10 cellular contexts compared by ENCODE assay signal in the genomic region with DNA sequence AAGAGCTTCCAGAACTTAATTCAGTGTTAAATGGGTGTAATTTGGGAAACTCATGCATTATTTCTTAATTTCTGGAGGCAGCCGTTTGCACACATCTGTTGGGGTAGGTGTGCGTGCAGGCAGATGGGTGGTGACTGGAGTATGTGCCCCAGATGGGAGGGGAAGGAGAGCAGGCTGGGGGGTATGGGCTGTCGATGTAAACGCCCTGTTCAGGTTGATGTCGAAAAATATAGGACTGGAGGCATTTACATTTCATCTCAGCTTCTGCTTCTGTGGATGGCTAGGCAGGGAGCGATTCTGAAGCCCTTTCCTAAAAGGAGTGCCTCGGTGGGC. TPM values are rescaled to one million over a fixed set of nuclear protein-coding genes. Genes with fewer than 3 reads are reported as not detected.
A peak's percentile ranks its signal among the peaks of the same experiment; 100 is the strongest.
DNase-seq lines count a peak whose midpoint lies in the region; ATAC-seq, FAIRE-seq and TF ChIP-seq lines count a peak whose summit lies in the region.
"Had no signal": no experiment of that assay in that cellular context is flagged by ENCODE, and none has a peak within 500 bp of the region (broad histone marks: within the 10 kb centered on the region; RNA-seq: fewer than 3 reads in every experiment).

No MANE protein-coding gene starts in this region.

- no peaks in the 10 kb centered on the region for H3K27me3 ChIP-seq in PC-3 (ENCODE audit: low read length)
- peaks cover 18 to 25% of the 10 kb centered on the region in 2 experiments for H3K27me3 ChIP-seq in endothelial cell of umbilical vein (ENCODE audit: control insufficient read depth in 2 of 2, insufficient read depth in 2 of 2, low read length in 2 of 2)
- H3K27me3 ChIP-seq in parathyroid adenoma (ENCODE audit: control insufficient read depth, insufficient read depth, low read length): no peaks in the 10 kb centered on the region

- H3K9me3 Mint-ChIP-seq in CD14-positive monocyte: peaks cover 0 to 6% (median 1%) of the 10 kb centered on the region in 7 donors

- H3K27me3 Mint-ChIP-seq in CD14-positive monocyte (ENCODE audit: low read depth in 3 of 3): peaks cover 38 to 69% (median 53%) of the 10 kb centered on the region in 3 donors

- H4K20me1 ChIP-seq in PC-3 (ENCODE audit: low read length) (no peaks in the 10 kb centered on the region), endothelial cell of umbilical vein (replicated peaks; ENCODE audit: control insufficient read depth, extremely low read depth, insufficient read depth, low read length) (no peaks in the 10 kb centered on the region)

- H3K27ac ChIP-seq in PC-3 (ENCODE audit: low read length): no peak overlapping the region
- H3K27ac ChIP-seq in endothelial cell of umbilical vein (ENCODE audit: insufficient read depth, low read depth, low read length): no peak overlapping the region
- no peak overlapping the region for H3K27ac ChIP-seq in parathyroid adenoma

- H3K4me1 ChIP-seq in PC-3 (ENCODE audit: insufficient read depth, low read length) (peaks cover 15% of the 10 kb centered on the region; the same call in 1 of the 2 replicates), endothelial cell of umbilical vein (ENCODE audit: control insufficient read depth, extremely low read depth, insufficient read depth, low read length) (no peaks in the 10 kb centered on the region), parathyroid adenoma (no peaks in the 10 kb centered on the region)

- no peaks in the 10 kb centered on the region for H3K36me3 Mint-ChIP-seq in CD14-positive monocyte

- dilution Hi-C loops in endothelial cell of umbilical vein (cut with MboI; ENCODE audit: extremely low pct_ligation_motif_present, low sequenced_read_pairs): no loop called here

- no peak for ATAC-seq in PC-3
- no peak for ATAC-seq in HG02884 (IDR thresholded peaks at IDR 0.05; ENCODE audit: unreplicated experiment)
- ATAC-seq in esophagus mucosa: no peak
- ATAC-seq: activated CD4-positive, alpha-beta T cell treated with anti-CD3 and anti-CD28 coated beads for 36 hours had no signal

- CTCF ChIA-PET in PC-3 (lab: Charles Lee): interaction anchor here (1.0 kb wide), 1 partner anchor 241 kb away, joined by 3 read pairs; no protein-coding TSS in a partner anchor
- CTCF ChIA-PET in endothelial cell of umbilical vein (lab: Charles Lee): interaction anchor here (0.7 to 2.2 kb wide), 12 partner anchors 10 to 333 kb away, joined by 3 to 14 read pairs (median 4); no protein-coding TSS in a partner anchor

- H3K9me2 ChIP-seq in PC-3 (replicated peaks; ENCODE audit: low read length): no peaks in the 10 kb centered on the region

- H3K4me1 Mint-ChIP-seq in CD14-positive monocyte: peaks cover 26% of the 10 kb centered on the region

- H3K79me2 ChIP-seq in PC-3 (ENCODE audit: low read length) (no peaks in the 10 kb centered on the region), endothelial cell of umbilical vein (ENCODE audit: control insufficient read depth, insufficient read depth, low read length) (no peaks in the 10 kb centered on the region), parathyroid adenoma (no peaks in the 10 kb centered on the region)

- BruUV-seq in PC-3 (replicated peaks; lab: Mats Ljungman, UMichigan) (no TSS peak), endothelial cell of umbilical vein (replicated peaks; lab: Mats Ljungman, UMichigan) (no TSS peak)

- TF ChIP-seq CTCF in CD14-positive monocyte (IDR thresholded peaks at IDR 0.05) (no peak), PC-3 (conservative IDR thresholded peaks at IDR 0.05; ENCODE audit: low read depth, low read length) (no peak), endothelial cell of umbilical vein (IDR thresholded peaks at IDR 0.05; ENCODE audit: extremely low read depth in 1 of 2, insufficient read depth in 1 of 2, low read depth in 1 of 2, low read length in 2 of 2) (no peak), parathyroid adenoma (IDR thresholded peaks at IDR 0.05) (no peak)

- H3F3A ChIP-seq in PC-3 (ENCODE audit: low read length, unreplicated experiment): no peaks in the 10 kb centered on the region

- peak overlapping the region in 1 of 7 donors; percentile 40 for H3K27ac Mint-ChIP-seq in CD14-positive monocyte
- H3K27ac Mint-ChIP-seq: activated CD4-positive, alpha-beta T cell treated with anti-CD3 and anti-CD28 coated beads for 36 hours had no signal

- no peaks in the 10 kb centered on the region for H3K36me3 ChIP-seq in PC-3 (ENCODE audit: low read depth, low read length)
- no peaks in the 10 kb centered on the region for H3K36me3 ChIP-seq in endothelial cell of umbilical vein (ENCODE audit: control insufficient read depth in 2 of 2, extremely low read depth in 1 of 2, insufficient read depth in 2 of 2, low read length in 2 of 2)
- H3K36me3 ChIP-seq in parathyroid adenoma (ENCODE audit: control insufficient read depth, insufficient read depth, low read length): no peaks in the 10 kb centered on the region

- H3K9ac ChIP-seq in PC-3 (ENCODE audit: low read length) (peak overlapping the region; percentile 69), endothelial cell of umbilical vein (replicated peaks; ENCODE audit: extremely low read depth, insufficient read depth, low read length) (peak overlapping the region; percentile 44), parathyroid adenoma (no peak overlapping the region)

- H3K4me2 ChIP-seq in PC-3 (ENCODE audit: low read length): peak overlapping the region; percentile 83
- H3K4me2 ChIP-seq in endothelial cell of umbilical vein (ENCODE audit: insufficient read depth, low read length): peak overlapping the region; percentile 96
- H3K4me2 ChIP-seq in parathyroid adenoma (ENCODE audit: low read length): peak overlapping the region; percentile 36

- H3K4me3 Mint-ChIP-seq in CD14-positive monocyte: peak overlapping the region; percentile 80 to 97

- H3K4me3 ChIP-seq in PC-3 (ENCODE audit: low read length) (peak overlapping the region; percentile 91), endothelial cell of umbilical vein (replicated peaks in 1 of 3; ENCODE audit: insufficient read depth in 1 of 3, low read depth in 1 of 3, low read length in 3 of 3) (peak overlapping the region in 2 of 3 experiments; percentile 42 to 84), parathyroid adenoma (ENCODE audit: low read depth, low read length) (peak overlapping the region; percentile 25)

- POLR2A ChIA-PET in PC-3 (lab: Charles Lee; ENCODE audit: unreplicated experiment) (interaction anchor here (0.9 kb wide), 1 partner anchor 17 kb away, joined by 3 read pairs; no protein-coding TSS in a partner anchor), endothelial cell of umbilical vein (lab: Charles Lee) (interaction anchor here (0.8 kb wide), 1 partner anchor 20 kb away, joined by 3 read pairs; no protein-coding TSS in a partner anchor)

- intact Hi-C loops in CD14-positive monocyte (cut with micrococcal nuclease) (no loop called here), PC-3 (cut with micrococcal nuclease) (no loop called here), endothelial cell of umbilical vein (cut with micrococcal nuclease) (loop anchor here (5.0 kb wide), 1 partner anchor 334 kb away; no protein-coding TSS in a partner anchor)

- DNase-seq in CD14-positive monocyte (ENCODE audit: low spot score): no peak
- DNase-seq in PC-3: no peak
- no peak for DNase-seq in endothelial cell of umbilical vein (ENCODE audit: low read depth, low spot score)
- no peak for DNase-seq in NCI-H2081 (lab: John Stamatoyannopoulos, UW)
- DNase-seq in COLO668 (lab: John Stamatoyannopoulos, UW; ENCODE audit: unreplicated experiment): no peak
- DNase-seq: activated CD4-positive, alpha-beta T cell treated with anti-CD3 and anti-CD28 coated beads for 36 hours; NCI-H345 had no signal

- H3K9me1 ChIP-seq in endothelial cell of umbilical vein (replicated peaks; ENCODE audit: control insufficient read depth, extremely low read depth, insufficient read depth, low read length): no peaks in the 10 kb centered on the region

- no peak for TF ChIP-seq POLR2A in endothelial cell of umbilical vein (IDR thresholded peaks at IDR 0.05; ENCODE audit: low read depth, low read length)

- peak; percentile 8 for FAIRE-seq in endothelial cell of umbilical vein (lab: Jason Lieb, UNC)

- H3K9me3 ChIP-seq in PC-3 (ENCODE audit: low read length): no peaks in the 10 kb centered on the region
- H3K9me3 ChIP-seq in endothelial cell of umbilical vein (replicated peaks; ENCODE audit: control insufficient read depth, insufficient read depth, low read length): no peaks in the 10 kb centered on the region
- H3K9me3 ChIP-seq in parathyroid adenoma (ENCODE audit: control insufficient read depth, low read length): no peaks in the 10 kb centered on the region

- H2AFZ ChIP-seq in PC-3 (ENCODE audit: low read length) (peak overlapping the region; percentile 85), endothelial cell of umbilical vein (ENCODE audit: low read depth, low read length) (peak overlapping the region; percentile 44), parathyroid adenoma (no peak overlapping the region)

TF ChIP-seq in endothelial cell of umbilical vein, 7 proteins besides CTCF, POLR2A, EP300 and RAD21:
- TF ChIP-seq POLR2AphosphoS5 (IDR thresholded peaks at IDR 0.05; ENCODE audit: insufficient read depth, low read depth, low read length) (no peak), JUN (IDR thresholded peaks at IDR 0.05; ENCODE audit: borderline replicate concordance, insufficient read depth, insufficient read length, low read depth) (no peak), GATA2 (IDR thresholded peaks at IDR 0.05; ENCODE audit: insufficient read depth, insufficient read length, low read depth, low read length) (no peak), EZH2 (IDR thresholded peaks at IDR 0.05; ENCODE audit: borderline replicate concordance, low read depth, low read length, severe bottlenecking) (no peak), MYC (IDR thresholded peaks at IDR 0.05; ENCODE audit: low read depth, low read length) (no peak), FOS (IDR thresholded peaks at IDR 0.05; ENCODE audit: borderline replicate concordance, insufficient read depth, low read length) (no peak)
- TF ChIP-seq, protein P1, sequence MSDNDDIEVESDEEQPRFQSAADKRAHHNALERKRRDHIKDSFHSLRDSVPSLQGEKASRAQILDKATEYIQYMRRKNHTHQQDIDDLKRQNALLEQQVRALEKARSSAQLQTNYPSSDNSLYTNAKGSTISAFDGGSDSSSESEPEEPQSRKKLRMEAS (IDR thresholded peaks at IDR 0.05; ENCODE audit: insufficient read depth, insufficient read length): no peak
TF ChIP-seq in endothelial cell of umbilical vein: peak in this region for 0.

RNA-seq across cellular contexts. Expression of a gene that starts 13.8 kb away (rescaled TPM):
- polyA plus RNA-seq in CD14-positive monocyte (not detected), endothelial cell of umbilical vein (0.01 TPM in 1 of 2 replicates, not detected in the other)
- total RNA-seq in PC-3 (2014; rRNA removed) (1.1 and 2.2 TPM in 2 replicates), endothelial cell of umbilical vein (0.07 and 0.09 TPM in 2 replicates), esophagus mucosa (0.08 TPM)
- 0.01 and 0.03 TPM in 2 replicates for polyA plus RNA-seq in endothelial cell of umbilical vein (2011; cell fraction: cytosol; rRNA removed)
- 0.03 TPM in 1 of 2 replicates, not detected in the other for polyA plus RNA-seq in endothelial cell of umbilical vein (2011; cell fraction: nucleus; rRNA removed)
- polyA plus RNA-seq in endothelial cell of umbilical vein (2012): 0.05 and 0.12 TPM in 2 replicates
- not detected in 2 replicates for polyA minus RNA-seq in endothelial cell of umbilical vein
- polyA minus RNA-seq in endothelial cell of umbilical vein (2011; cell fraction: cytosol; rRNA and poly(A)+ RNA removed): 7.7 TPM
- polyA minus RNA-seq in endothelial cell of umbilical vein (2011; cell fraction: nucleus; rRNA and poly(A)+ RNA removed): not detected in 2 replicates
- total RNA-seq: activated CD4-positive, alpha-beta T cell treated with anti-CD3 and anti-CD28 coated beads for 36 hours had no signal

Comparison
In these comparisons a context has a peak if more than half of its experiments do, and no peak if none do; other contexts are left out.
1. H3K4me2 ChIP-seq: peak in every context shown above with its lines; median percentile 96 in endothelial cell of umbilical vein; 83 in PC-3; 36 in parathyroid adenoma.
2. H3K4me3 ChIP-seq: peak in every context shown above with its lines; median percentile 91 in PC-3; 63 in endothelial cell of umbilical vein; 25 in parathyroid adenoma.